In the genomic region with DNA sequence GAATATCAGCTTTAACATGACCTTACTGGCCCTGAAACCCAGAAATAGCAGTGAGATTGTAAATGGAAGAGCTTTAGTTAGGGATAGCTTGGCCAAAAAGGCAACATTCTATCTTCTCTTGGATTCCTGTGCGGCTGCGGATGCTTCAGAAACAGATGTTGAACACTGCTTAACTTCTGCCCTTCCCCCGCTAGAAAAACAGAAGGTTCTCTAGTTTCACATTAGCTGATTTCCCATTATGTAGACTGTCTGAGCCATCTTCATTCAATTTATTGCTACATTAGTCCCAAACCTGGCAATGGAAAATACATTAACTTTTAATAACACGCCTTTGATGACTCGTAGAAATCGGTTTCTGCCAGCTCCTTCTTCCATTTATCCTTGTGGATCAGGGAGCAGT, we compare ENCODE assay signal across 23 cellular contexts.
DNase-seq lines count a peak whose midpoint lies in the region; ATAC-seq, FAIRE-seq and TF ChIP-seq lines count a peak whose summit lies in the region.
"Had no signal": no experiment of that assay in that cellular context is flagged by ENCODE, and none has a peak within 500 bp of the region (broad histone marks: within the 10 kb centered on the region; RNA-seq: fewer than 3 reads in every experiment).

No MANE protein-coding gene starts in this region.

- H3K27ac ChIP-seq in esophagus muscularis mucosa (replicated peaks in 1 of 4) (no peak overlapping the region), vagina (peak overlapping the region; percentile 42)
- H3K27ac ChIP-seq: 22Rv1, BLaER1, C4-2B had no signal

- TF ChIP-seq CTCF in esophagus muscularis mucosa (IDR thresholded peaks at IDR 0.05) (no peak), vagina (IDR thresholded peaks at IDR 0.05) (no peak)

- DNase-seq in NCI-H82 (lab: John Stamatoyannopoulos, UW) (peak; percentile 1), NCI-H82 treated with DMSO at 0.1 percent for 48 hours (lab: John Stamatoyannopoulos, UW; ENCODE audit: unreplicated experiment) (no peak), esophagus muscularis mucosa (ENCODE audit: extremely low spot score) (peak; percentile 34), kidney tubule cell (ENCODE audit: low spot score) (peak; percentile 48), vagina (ENCODE audit: extremely low spot score in 2 of 2) (no peak), GM19239 (ENCODE audit: insufficient read length, low spot score) (no peak)
- DNase-seq in stimulated activated CD4-positive, alpha-beta T cell treated with anti-CD3 and anti-CD28 coated beads, Interleukin-1b, Interleukin-23, amount 100 ng/mL, for 48 hours, result no peak
- DNase-seq: Caco-2; CD4-positive, CD25-positive, alpha-beta regulatory T cell; CD8-positive, alpha-beta T cell; DMS153; DND-41; GOT3; HFFc6 had no signal

- H3K36me3 ChIP-seq in esophagus muscularis mucosa (no peaks in the 10 kb centered on the region), vagina (no peaks in the 10 kb centered on the region)
- H3K36me3 ChIP-seq: BLaER1, HAP-1 had no signal

- H3K4me1 ChIP-seq in esophagus muscularis mucosa (peaks cover 0 to 5% (median 4%) of the 10 kb centered on the region in 4 donors), vagina (peaks cover 46% of the 10 kb centered on the region)
- H3K4me1 ChIP-seq: BLaER1, Caco-2 had no signal

- ATAC-seq in GM21423 (IDR thresholded peaks at IDR 0.05; ENCODE audit: unreplicated experiment), result no peak
- ATAC-seq: CD8-positive, alpha-beta T cell; GM12878 had no signal

- WGBS in esophagus muscularis mucosa, result 72% methylated on average over 6 of the region's 6 CpGs

- H3K4me3 ChIP-seq in esophagus muscularis mucosa (no peak overlapping the region), vagina (no peak overlapping the region)
- H3K4me3 ChIP-seq: BLaER1, GM12878, HAP-1 had no signal

- no peaks in the 10 kb centered on the region for H3K9me3 ChIP-seq in esophagus muscularis mucosa
- H3K9me3 ChIP-seq in vagina, result no peaks in the 10 kb centered on the region
- H3K9me3 ChIP-seq: BLaER1, Caco-2, HAP-1 had no signal

- no peaks in the 10 kb centered on the region for H3K27me3 ChIP-seq in esophagus muscularis mucosa
- no peaks in the 10 kb centered on the region for H3K27me3 ChIP-seq in vagina
- H3K27me3 ChIP-seq: BLaER1 had no signal

- no peak for FAIRE-seq in GM19239 (lab: Jason Lieb, UNC)
- FAIRE-seq: A204.1, G401.6, GM12878, H54 had no signal

- TF ChIP-seq POLR2A in esophagus muscularis mucosa (IDR thresholded peaks at IDR 0.05; ENCODE audit: low read depth) (no peak), vagina (IDR thresholded peaks at IDR 0.05) (no peak)

- intact Hi-C loops in esophagus muscularis mucosa (cut with DNase I) (loop anchor here (10.0 kb wide), 1 partner anchor 205 kb away; no protein-coding TSS in a partner anchor), vagina (cut with DNase I) (loop anchor here (5.0 kb wide), 1 partner anchor 347 kb away; no protein-coding TSS in a partner anchor)

- TF ChIP-seq EP300 in esophagus muscularis mucosa (IDR thresholded peaks at IDR 0.05), result no peak

Comparison
In these comparisons a context has a peak if more than half of its experiments do, and no peak if none do; other contexts are left out.
1. DNase-seq: peak in NCI-H82 (single experiment), esophagus muscularis mucosa (single experiment) and kidney tubule cell (single experiment); none in NCI-H82 treated with DMSO at 0.1 percent for 48 hours (single experiment), vagina (0 of 2), GM19239 (single experiment) and stimulated activated CD4-positive, alpha-beta T cell treated with anti-CD3 and anti-CD28 coated beads, Interleukin-1b, Interleukin-23, amount 100 ng/mL, for 48 hours (single experiment).